24 cellular contexts compared by ENCODE assay signal in the genomic region with DNA sequence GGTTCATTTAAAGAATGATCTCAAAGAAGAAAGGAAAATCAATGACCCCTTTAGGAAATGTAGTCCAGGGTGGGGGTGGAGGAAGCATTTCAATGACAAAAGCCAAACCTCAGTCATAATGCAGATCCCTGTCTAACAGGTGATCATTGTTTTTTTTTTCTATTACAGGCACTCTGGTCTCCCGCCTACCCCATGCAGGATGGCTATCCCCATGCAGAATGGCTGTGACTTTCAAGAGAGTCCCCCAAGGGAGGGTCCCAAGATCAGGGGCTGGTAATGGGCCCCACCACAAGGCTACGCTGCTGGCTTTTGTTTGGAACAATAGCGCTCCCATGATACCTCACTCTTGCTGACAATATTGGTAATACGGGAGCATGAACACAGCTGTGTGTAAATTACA.
DNase-seq lines count a peak whose midpoint lies in the region; ATAC-seq and TF ChIP-seq lines count a peak whose summit lies in the region.
"Had no signal": no experiment of that assay in that cellular context is flagged by ENCODE, and none has a peak within 500 bp of the region (broad histone marks: within the 10 kb centered on the region; RNA-seq: fewer than 3 reads in every experiment).

No MANE protein-coding gene starts in this region.

- H3K27me3 Mint-ChIP-seq in activated CD4-positive, alpha-beta T cell treated with anti-CD3 and anti-CD28 coated beads, Interleukin-2, amount 10 ng/mL, durations not matched to agents 7 days and 5 days, result no peaks in the 10 kb centered on the region
- H3K27me3 Mint-ChIP-seq in activated CD4-positive, alpha-beta T cell treated with anti-CD3 and anti-CD28 coated beads for 36 hours, result no peaks in the 10 kb centered on the region
- peaks cover 5% of the 10 kb centered on the region for H3K27me3 Mint-ChIP-seq in neural progenitor cell (ENCODE audit: insufficient read depth, low read depth)
- H3K27me3 Mint-ChIP-seq: activated CD8-positive, alpha-beta memory T cell treated with anti-CD3 and anti-CD28 coated beads, Interleukin-2, amount 10 ng/mL, durations not matched to agents 7 days and 5 days had no signal

- DNase-seq in activated CD4-positive, alpha-beta T cell treated with anti-CD3 and anti-CD28 coated beads, Interleukin-2, amount 10 ng/mL, durations not matched to agents 7 days and 5 days, result no peak
- no peak for DNase-seq in activated CD4-positive, alpha-beta T cell treated with anti-CD3 and anti-CD28 coated beads for 36 hours
- no peak for DNase-seq in ascending aorta (ENCODE audit: low spot score in 2 of 2)
- no peak for DNase-seq in neural progenitor cell (ENCODE audit: low spot score)
- no peak for DNase-seq in aorta
- no peak for DNase-seq in NCI-H82 (lab: John Stamatoyannopoulos, UW)
- DNase-seq in DMS114 treated with DMSO at 0.1 percent for 48 hours (lab: John Stamatoyannopoulos, UW; ENCODE audit: unreplicated experiment), result no peak
- DNase-seq in OCI-M1 (lab: John Stamatoyannopoulos, UW), result no peak
- DNase-seq: activated CD4-positive, alpha-beta T cell treated with anti-CD3 and anti-CD28 coated beads for 48 hours; activated CD8-positive, alpha-beta memory T cell treated with anti-CD3 and anti-CD28 coated beads, Interleukin-2, amount 10 ng/mL, durations not matched to agents 7 days and 5 days; activated naive CD4-positive, alpha-beta T cell treated with anti-CD3 and anti-CD28 coated beads, Interleukin-2, amount 50 U/mL, for 16 hours; central memory CD4-positive, alpha-beta T cell; dorsolateral prefrontal cortex; left ventricle myocardium inferior; midbrain; NCI-H1105; NCI-H2171; NCI-H526 treated with DMSO at 0.1 percent for 48 hours; PC-3; SHP77; small intestine; stimulated activated naive CD8-positive, alpha-beta T cell treated with anti-CD3 and anti-CD28 coated beads, Interleukin-15, Interleukin-2, amounts not matched to agents 100 U/mL and 50 U/mL, for 24 hours had no signal

- peak overlapping the region; percentile 43 for H3K27ac Mint-ChIP-seq in activated CD4-positive, alpha-beta T cell treated with anti-CD3 and anti-CD28 coated beads, Interleukin-2, amount 10 ng/mL, durations not matched to agents 7 days and 5 days
- no peak overlapping the region for H3K27ac Mint-ChIP-seq in activated CD4-positive, alpha-beta T cell treated with anti-CD3 and anti-CD28 coated beads for 36 hours
- H3K27ac Mint-ChIP-seq in neural progenitor cell, result no peak overlapping the region
- H3K27ac Mint-ChIP-seq: activated CD8-positive, alpha-beta memory T cell treated with anti-CD3 and anti-CD28 coated beads, Interleukin-2, amount 10 ng/mL, durations not matched to agents 7 days and 5 days; activated T-helper 1 cell treated with anti-CD3 and anti-CD28 coated beads, Interleukin-12 subunit alpha, Interleukin-12 subunit beta, Interleukin-2, Interleukin-4 antibody, amounts not matched to agents 30 ng/mL and 10 ng/mL and 1 ng/mL, durations not matched to agents 14 hours and 24 hours and 36 hours had no signal

- CTCF ChIA-PET in activated CD4-positive, alpha-beta T cell treated with anti-CD3 and anti-CD28 coated beads, Interleukin-2, amount 10 ng/mL, durations not matched to agents 7 days and 5 days (lab: Charles Lee), result interaction anchor here (0.8 kb wide), 1 partner anchor 9 kb away, joined by 3 read pairs; no protein-coding TSS in a partner anchor
- CTCF ChIA-PET in activated CD4-positive, alpha-beta T cell treated with anti-CD3 and anti-CD28 coated beads for 36 hours (lab: Charles Lee), result interaction anchor here (0.7 kb wide), 1 partner anchor 26 kb away, joined by 3 read pairs; no protein-coding TSS in a partner anchor

- peak overlapping the region; percentile 31 for H3K4me2 ChIP-seq in neural progenitor cell

- H3K9me3 ChIP-seq in ascending aorta, result no peaks in the 10 kb centered on the region
- H3K9me3 ChIP-seq in neural progenitor cell (ENCODE audit: low read depth), result no peaks in the 10 kb centered on the region
- H3K9me3 ChIP-seq in aorta (ENCODE audit: control insufficient read depth, low read length), result no peaks in the 10 kb centered on the region
- H3K9me3 ChIP-seq: left ventricle myocardium inferior, prostate gland had no signal

- peaks cover 28% of the 10 kb centered on the region for H3F3A ChIP-seq in neural progenitor cell (ENCODE audit: low read depth)

- peaks cover 8% of the 10 kb centered on the region for H3K36me3 Mint-ChIP-seq in activated CD4-positive, alpha-beta T cell treated with anti-CD3 and anti-CD28 coated beads, Interleukin-2, amount 10 ng/mL, durations not matched to agents 7 days and 5 days (ENCODE audit: low read depth)
- no peaks in the 10 kb centered on the region for H3K36me3 Mint-ChIP-seq in activated CD4-positive, alpha-beta T cell treated with anti-CD3 and anti-CD28 coated beads for 36 hours (ENCODE audit: low read depth)
- H3K36me3 Mint-ChIP-seq in neural progenitor cell, result peaks cover 16% of the 10 kb centered on the region

- intact Hi-C loops in activated CD4-positive, alpha-beta T cell treated with anti-CD3 and anti-CD28 coated beads for 36 hours (cut with DNase I, micrococcal nuclease), result no loop called here
- intact Hi-C loops in ascending aorta (cut with DNase I), result no loop called here
- intact Hi-C loops in aorta (cut with DNase I), result no loop called here

- H3K79me2 ChIP-seq in neural progenitor cell (ENCODE audit: low read depth), result peaks cover 47% of the 10 kb centered on the region

- POLR2A ChIA-PET in activated CD4-positive, alpha-beta T cell treated with anti-CD3 and anti-CD28 coated beads, Interleukin-2, amount 10 ng/mL, durations not matched to agents 7 days and 5 days (lab: Charles Lee), result no interaction called here
- POLR2A ChIA-PET in activated CD4-positive, alpha-beta T cell treated with anti-CD3 and anti-CD28 coated beads for 36 hours (lab: Charles Lee), result no interaction called here

- no peak overlapping the region for H3K4me3 ChIP-seq in ascending aorta
- no peak overlapping the region for H3K4me3 ChIP-seq in neural progenitor cell
- H3K4me3 ChIP-seq in aorta (ENCODE audit: low read length in 2 of 2), result no peak overlapping the region
- H3K4me3 ChIP-seq: left ventricle myocardium inferior, prostate gland had no signal

- H3K4me1 Mint-ChIP-seq in activated CD4-positive, alpha-beta T cell treated with anti-CD3 and anti-CD28 coated beads, Interleukin-2, amount 10 ng/mL, durations not matched to agents 7 days and 5 days, result peaks cover 12% of the 10 kb centered on the region
- H3K4me1 Mint-ChIP-seq in activated CD4-positive, alpha-beta T cell treated with anti-CD3 and anti-CD28 coated beads for 36 hours, result peaks cover 10% of the 10 kb centered on the region
- H3K4me1 Mint-ChIP-seq in neural progenitor cell, result peaks cover 46% of the 10 kb centered on the region

- ATAC-seq in activated CD4-positive, alpha-beta T cell treated with anti-CD3 and anti-CD28 coated beads for 36 hours, result no peak
- no peak for ATAC-seq in aorta (ENCODE audit: low FRiP score)
- ATAC-seq: activated CD8-positive, alpha-beta memory T cell treated with anti-CD3 and anti-CD28 coated beads, Interleukin-2, amount 10 ng/mL, durations not matched to agents 7 days and 5 days; PC-3; stimulated activated naive CD8-positive, alpha-beta T cell treated with anti-CD3 and anti-CD28 coated beads, Interleukin-15, Interleukin-2, amounts not matched to agents 100 U/mL and 50 U/mL, for 24 hours had no signal

- no peak for TF ChIP-seq CTCF in ascending aorta (IDR thresholded peaks at IDR 0.05)
- no peak for TF ChIP-seq CTCF in neural progenitor cell (IDR thresholded peaks at IDR 0.05)

- H3K9ac ChIP-seq in neural progenitor cell, result no peak overlapping the region

- no peak overlapping the region for H2AFZ ChIP-seq in neural progenitor cell (replicated peaks)

- H3K27ac ChIP-seq in ascending aorta (peak overlapping the region; percentile 58), neural progenitor cell (no peak overlapping the region), aorta (ENCODE audit: low read depth in 1 of 2, low read length in 2 of 2) (peak overlapping the region; percentile 19 to 66)

- H3K9me3 Mint-ChIP-seq in activated CD4-positive, alpha-beta T cell treated with anti-CD3 and anti-CD28 coated beads, Interleukin-2, amount 10 ng/mL, durations not matched to agents 7 days and 5 days, result no peaks in the 10 kb centered on the region
- no peaks in the 10 kb centered on the region for H3K9me3 Mint-ChIP-seq in activated CD4-positive, alpha-beta T cell treated with anti-CD3 and anti-CD28 coated beads for 36 hours (ENCODE audit: low read depth)
- H3K9me3 Mint-ChIP-seq in neural progenitor cell, result no peaks in the 10 kb centered on the region
- H3K9me3 Mint-ChIP-seq: activated T-helper 1 cell treated with anti-CD3 and anti-CD28 coated beads, Interleukin-12 subunit alpha, Interleukin-12 subunit beta, Interleukin-2, Interleukin-4 antibody, amounts not matched to agents 30 ng/mL and 10 ng/mL and 1 ng/mL, durations not matched to agents 14 hours and 24 hours and 36 hours had no signal

- H3K27me3 ChIP-seq in ascending aorta, result no peaks in the 10 kb centered on the region
- no peaks in the 10 kb centered on the region for H3K27me3 ChIP-seq in neural progenitor cell
- no peaks in the 10 kb centered on the region for H3K27me3 ChIP-seq in aorta (ENCODE audit: control insufficient read depth in 1 of 2, insufficient read depth in 2 of 2, low read length in 1 of 2)
- H3K27me3 ChIP-seq: dorsolateral prefrontal cortex had no signal

- H3K36me3 ChIP-seq in ascending aorta, result no peaks in the 10 kb centered on the region
- H3K36me3 ChIP-seq in neural progenitor cell, result no peaks in the 10 kb centered on the region
- H3K36me3 ChIP-seq in aorta (ENCODE audit: control insufficient read depth in 1 of 2, insufficient read depth in 2 of 2, low read length in 1 of 2), result no peaks in the 10 kb centered on the region
- H3K36me3 ChIP-seq: left ventricle myocardium inferior, prostate gland had no signal

- H4K20me1 ChIP-seq in neural progenitor cell (ENCODE audit: low read depth), result peaks cover 46% of the 10 kb centered on the region

- 92 to 97% methylated on average over 4 of the region's 4 CpGs for WGBS in aorta, 2 donors

- no peak overlapping the region for H3K4me3 Mint-ChIP-seq in activated CD4-positive, alpha-beta T cell treated with anti-CD3 and anti-CD28 coated beads, Interleukin-2, amount 10 ng/mL, durations not matched to agents 7 days and 5 days
- H3K4me3 Mint-ChIP-seq in activated CD4-positive, alpha-beta T cell treated with anti-CD3 and anti-CD28 coated beads for 36 hours, result no peak overlapping the region
- H3K4me3 Mint-ChIP-seq in neural progenitor cell, result no peak overlapping the region
- H3K4me3 Mint-ChIP-seq: activated CD8-positive, alpha-beta memory T cell treated with anti-CD3 and anti-CD28 coated beads, Interleukin-2, amount 10 ng/mL, durations not matched to agents 7 days and 5 days; activated T-helper 1 cell treated with anti-CD3 and anti-CD28 coated beads, Interleukin-12 subunit alpha, Interleukin-12 subunit beta, Interleukin-2, Interleukin-4 antibody, amounts not matched to agents 30 ng/mL and 10 ng/mL and 1 ng/mL, durations not matched to agents 14 hours and 24 hours and 36 hours had no signal

- H3K4me1 ChIP-seq in ascending aorta (peaks cover 0 to 15% of the 10 kb centered on the region in 2 donors), neural progenitor cell (peaks cover 29% of the 10 kb centered on the region), aorta (ENCODE audit: control insufficient read depth in 1 of 2, insufficient read depth in 2 of 2, low read length in 2 of 2) (peaks cover 0 to 2% of the 10 kb centered on the region in 2 donors)
